In genomic region chr6:67433124-67433523, GRCh38 we compare ENCODE assay signal across 17 cellular contexts.
DNase-seq lines count a peak whose midpoint lies in the region; ATAC-seq and TF ChIP-seq lines count a peak whose summit lies in the region.
"Had no signal": no experiment of that assay in that cellular context is flagged by ENCODE, and none has a peak within 500 bp of the region (broad histone marks: within the 10 kb centered on the region; RNA-seq: fewer than 3 reads in every experiment).

No MANE protein-coding gene starts in this region.

- H3K4me3 ChIP-seq in skeletal muscle cell (ENCODE audit: low read depth, low read length) (no peak overlapping the region), right atrium auricular region (no peak overlapping the region)
- H3K4me3 ChIP-seq: coronary artery, hepatocyte, vagina had no signal

- TF ChIP-seq CTCF in right atrium auricular region (IDR thresholded peaks at IDR 0.05) (no peak), HFFc6 (IDR thresholded peaks at IDR 0.05) (no peak)

- H3K4me1 Mint-ChIP-seq in HFFc6 (ENCODE audit: low read depth), result no peaks in the 10 kb centered on the region
- H3K4me1 Mint-ChIP-seq: activated naive CD8-positive, alpha-beta T cell treated with anti-CD3 and anti-CD28 coated beads, Interleukin-2, amount 10 ng/mL, durations not matched to agents 7 days and 5 days had no signal

- no peak overlapping the region for H3K27ac Mint-ChIP-seq in HFFc6
- H3K27ac Mint-ChIP-seq: activated naive CD8-positive, alpha-beta T cell treated with anti-CD3 and anti-CD28 coated beads, Interleukin-2, amount 10 ng/mL, durations not matched to agents 7 days and 5 days had no signal

- DNase-seq in SKM-1 treated with dmso at 0.1 percent for 144 hours (lab: John Stamatoyannopoulos, UW; ENCODE audit: unreplicated experiment), result peak; percentile 30
- no peak for DNase-seq in SKM-1 (lab: John Stamatoyannopoulos, UW; ENCODE audit: unreplicated experiment)
- peak; percentile 88 for DNase-seq in NOMO-1 treated with DMSO at 0.1 percent for 48 hours (lab: John Stamatoyannopoulos, UW; ENCODE audit: unreplicated experiment)
- DNase-seq in astrocyte of the hippocampus (ENCODE audit: low read depth, low spot score), result peak; percentile 2
- peak; percentile 36 for DNase-seq in skeletal muscle cell (ENCODE audit: low read depth)
- DNase-seq in right atrium auricular region (ENCODE audit: low spot score), result no peak
- no peak for DNase-seq in HFFc6
- DNase-seq: activated CD4-positive, alpha-beta T cell treated with anti-CD3 and anti-CD28 coated beads for 48 hours; activated naive CD8-positive, alpha-beta T cell treated with anti-CD3 and anti-CD28 coated beads, Interleukin-2, amount 10 ng/mL, durations not matched to agents 7 days and 5 days; brain microvascular endothelial cell; Caco-2; NCI-H345; stimulated activated CD4-positive, alpha-beta T cell treated with anti-CD3 and anti-CD28 coated beads, Interleukin-12 subunit alpha, Interleukin-12 subunit beta, amount 100 ng/mL, for 4 hours had no signal

- no peaks in the 10 kb centered on the region for H3K36me3 ChIP-seq in right atrium auricular region
- H3K36me3 ChIP-seq: brain microvascular endothelial cell, vagina had no signal

- H3K27me3 ChIP-seq in right atrium auricular region, result no peaks in the 10 kb centered on the region
- H3K27me3 ChIP-seq: brain microvascular endothelial cell, hepatocyte, vagina had no signal

- H3K4me1 ChIP-seq in right atrium auricular region, result no peaks in the 10 kb centered on the region
- H3K4me1 ChIP-seq: Caco-2, vagina had no signal

- ATAC-seq in activated CD4-positive, CD25-positive, alpha-beta regulatory T cell treated with anti-CD3 and anti-CD28 coated beads, Interleukin-2, amount 50 U/mL, for 24 hours, result no peak

- H3K9me3 Mint-ChIP-seq in HFFc6, result peaks cover 20% of the 10 kb centered on the region

- no peak overlapping the region for H3K27ac ChIP-seq in right atrium auricular region
- H3K27ac ChIP-seq: brain microvascular endothelial cell, coronary artery, hepatocyte, vagina had no signal

- H3K27me3 Mint-ChIP-seq in HFFc6 (ENCODE audit: insufficient read depth), result no peaks in the 10 kb centered on the region
- H3K27me3 Mint-ChIP-seq: activated naive CD8-positive, alpha-beta T cell treated with anti-CD3 and anti-CD28 coated beads, Interleukin-2, amount 10 ng/mL, durations not matched to agents 7 days and 5 days had no signal

- H3K9me3 ChIP-seq in right atrium auricular region, result no peaks in the 10 kb centered on the region
- H3K9me3 ChIP-seq: Caco-2, vagina had no signal

- H3K36me3 Mint-ChIP-seq in HFFc6 (ENCODE audit: low read depth), result no peaks in the 10 kb centered on the region
- H3K36me3 Mint-ChIP-seq: activated naive CD8-positive, alpha-beta T cell treated with anti-CD3 and anti-CD28 coated beads, Interleukin-2, amount 10 ng/mL, durations not matched to agents 7 days and 5 days had no signal

- no peak overlapping the region for H3K4me3 Mint-ChIP-seq in HFFc6
- H3K4me3 Mint-ChIP-seq: activated naive CD8-positive, alpha-beta T cell treated with anti-CD3 and anti-CD28 coated beads, Interleukin-2, amount 10 ng/mL, durations not matched to agents 7 days and 5 days had no signal

Comparison
In these comparisons a context has a peak if more than half of its experiments do, and no peak if none do; other contexts are left out.
1. DNase-seq: peak in SKM-1 treated with dmso at 0.1 percent for 144 hours (single experiment), NOMO-1 treated with DMSO at 0.1 percent for 48 hours (single experiment), astrocyte of the hippocampus (single experiment) and skeletal muscle cell (single experiment); none in SKM-1 (single experiment), right atrium auricular region (single experiment) and HFFc6 (single experiment).